ENCODE assay signal across 8 cellular contexts in genomic region chr4:100738388-100739165, GRCh38.
DNase-seq lines count a peak whose midpoint lies in the region; ATAC-seq and TF ChIP-seq lines count a peak whose summit lies in the region.

No MANE protein-coding gene starts in this region.

- H3K4me3 ChIP-seq in ACC112 (ENCODE audit: low read depth, low read length): no peak overlapping the region

- no peak overlapping the region for H2AFZ ChIP-seq in ACC112 (ENCODE audit: low read length, unreplicated experiment)

- peak overlapping the region; percentile 75 for H3K27ac ChIP-seq in ACC112 (ENCODE audit: low read depth, low read length)

- no peaks in the 10 kb centered on the region for H3K36me3 ChIP-seq in ACC112 (ENCODE audit: insufficient read depth, low read length)

- H3K27me3 ChIP-seq in ACC112 (ENCODE audit: insufficient read depth, low read length): no peaks in the 10 kb centered on the region

- DNase-seq in HFFc6: peak; percentile 79
- peak; percentile 79 for DNase-seq in amniotic epithelial cell (ENCODE audit: low read depth)
- DNase-seq in islet precursor cell: peak; percentile 82
- DNase-seq in hepatic stellate cell (ENCODE audit: low spot score): no peak
- DNase-seq in GOT3 (lab: John Stamatoyannopoulos, UW): no peak
- no peak for DNase-seq in GM10248 (ENCODE audit: extremely low spot score)

- peaks cover 15% of the 10 kb centered on the region; the same call in 1 of the 2 replicates for H3K36me3 Mint-ChIP-seq in HFFc6 (ENCODE audit: low read depth)

- TF ChIP-seq CTCF in HFFc6 (IDR thresholded peaks at IDR 0.05) (no peak), GM10248 (IDR thresholded peaks at IDR 0.05; ENCODE audit: control extremely low read depth, extremely low read depth, low read depth, missing control alignments) (no peak)

- POLR2A ChIA-PET in GM10248 (lab: Yijun Ruan, JAX): interaction anchor here (0.6 kb wide), 1 partner anchor 790 kb away, joined by 5 read pairs; no protein-coding TSS in a partner anchor

- H3K9me3 Mint-ChIP-seq in HFFc6: peaks cover 16% of the 10 kb centered on the region

- H3K79me2 ChIP-seq in ACC112 (ENCODE audit: control insufficient read depth, insufficient read depth, low read length, unreplicated experiment): no peaks in the 10 kb centered on the region

- no peaks in the 10 kb centered on the region; the same call in 1 of the 2 replicates for H3K27me3 Mint-ChIP-seq in HFFc6 (ENCODE audit: insufficient read depth)

- peak overlapping the region; percentile 9; the same call in 1 of the 2 replicates for H3K4me3 Mint-ChIP-seq in HFFc6

- CTCF ChIA-PET in GM10248 (lab: Yijun Ruan, JAX): interaction anchor here (1.4 to 2.0 kb wide), 2 partner anchors 10 to 13 kb away, joined by 4 to 7 read pairs; no protein-coding TSS in a partner anchor

- H3K27ac Mint-ChIP-seq in HFFc6: peak overlapping the region; percentile 69

- H3K4me1 ChIP-seq in ACC112 (ENCODE audit: control insufficient read depth, insufficient read depth, low read length, unreplicated experiment): peaks cover 27% of the 10 kb centered on the region

- no peak for ATAC-seq in HG03039 (IDR thresholded peaks at IDR 0.05; ENCODE audit: unreplicated experiment)

- peaks cover 49% of the 10 kb centered on the region for H3K4me1 Mint-ChIP-seq in HFFc6 (ENCODE audit: low read depth)

Comparison
In these comparisons a context has a peak if more than half of its experiments do, and no peak if none do; other contexts are left out.
1. DNase-seq: peak in HFFc6 (single experiment), amniotic epithelial cell (single experiment) and islet precursor cell (single experiment); none in hepatic stellate cell (single experiment), GOT3 (single experiment) and GM10248 (single experiment).